ENCODE assay signal across 29 cellular contexts in genomic region chr7:100968031-100968430, GRCh38. TPM values are rescaled to one million over a fixed set of nuclear protein-coding genes. Genes with fewer than 3 reads are reported as not detected.
"Had no signal": no experiment of that assay in that cellular context is flagged by ENCODE, and none has a peak within 500 bp of the region (broad histone marks: within the 10 kb centered on the region; RNA-seq: fewer than 3 reads in every experiment).

No MANE protein-coding gene starts in this region.

- DNase-seq: activated CD4-positive, alpha-beta memory T cell treated with anti-CD3 and anti-CD28 coated beads, Interleukin-2, amount 10 ng/mL, durations not matched to agents 7 days and 5 days; activated CD4-positive, alpha-beta T cell treated with anti-CD3 and anti-CD28 coated beads, Interleukin-2, amount 10 ng/mL, durations not matched to agents 24 days and 14 days; activated gamma-delta T cell; activated T-cell treated with anti-CD3 and anti-CD28 coated beads for 4 hours; aorta; brain microvascular endothelial cell; caudate nucleus; effector memory CD4-positive, alpha-beta T cell; foreskin melanocyte; left ventricle myocardium inferior; mammary epithelial cell; pancreas; right lobe of liver; stimulated activated CD4-positive, alpha-beta T cell treated with anti-CD3 and anti-CD28 coated beads, Interleukin-15, amount 100 ng/mL, for 24 hours; stimulated activated naive B cell treated with anti-CD40 and anti-IgM and Interleukin-4, amounts not matched to agents 10 μg/mL and 1 μg/mL and 100 μg/mL, for 72 hours; upper lobe of left lung had no signal

- H3K4me2 ChIP-seq: smooth muscle cell had no signal

- H3K36me3 Mint-ChIP-seq: activated naive CD4-positive, alpha-beta T cell treated with anti-CD3 and anti-CD28 coated beads, Interleukin-2, amount 50 U/mL, for 72 hours; stimulated activated naive B cell treated with anti-CD40 and anti-IgM and Interleukin-4, amounts not matched to agents 10 μg/mL and 1 μg/mL and 100 μg/mL, for 72 hours had no signal

- H3K27me3 ChIP-seq: right lobe of liver had no signal

- H3K27ac Mint-ChIP-seq: activated CD4-positive, alpha-beta memory T cell treated with anti-CD3 and anti-CD28 coated beads, Interleukin-2, amount 10 ng/mL, durations not matched to agents 7 days and 5 days; activated CD4-positive, alpha-beta T cell treated with anti-CD3 and anti-CD28 coated beads, Interleukin-2, amount 10 ng/mL, durations not matched to agents 24 days and 14 days; activated naive CD4-positive, alpha-beta T cell treated with anti-CD3 and anti-CD28 coated beads, Interleukin-2, amount 50 U/mL, for 72 hours; activated T-helper 1 cell treated with anti-CD3 and anti-CD28 coated beads, Interleukin-12 subunit alpha, Interleukin-12 subunit beta, Interleukin-2, Interleukin-4 antibody, amounts not matched to agents 30 ng/mL and 10 ng/mL and 1 ng/mL, durations not matched to agents 14 hours and 24 hours and 36 hours; nephron; stimulated activated naive B cell treated with anti-CD40 and anti-IgM and Interleukin-4, amounts not matched to agents 10 μg/mL and 1 μg/mL and 100 μg/mL, for 72 hours; T-helper 1 cell treated with Interleukin-12 subunit alpha and Interleukin-12 subunit beta and Interleukin-4 antibody, amounts not matched to agents 30 μg/mL and 1 μg/mL, for 36 hours had no signal

- H3K27ac ChIP-seq: brain microvascular endothelial cell, left ventricle myocardium inferior, neutrophil, pancreas, right lobe of liver, upper lobe of left lung had no signal

- ATAC-seq: activated CD4-positive, CD25-positive, alpha-beta regulatory T cell treated with anti-CD3 and anti-CD28 coated beads, Interleukin-2, amount 50 U/mL, for 24 hours; activated naive CD4-positive, alpha-beta T cell treated with anti-CD3 and anti-CD28 coated beads, Interleukin-2, amount 50 U/mL, for 72 hours; esophagus mucosa; pancreas; right lobe of liver; stimulated activated naive B cell treated with anti-CD40 and anti-IgM and Interleukin-4, amounts not matched to agents 10 μg/mL and 1 μg/mL and 100 μg/mL, for 72 hours had no signal

- H3K9me3 ChIP-seq: left ventricle myocardium inferior, neutrophil, pancreas, right lobe of liver, upper lobe of left lung had no signal

- H3K36me3 ChIP-seq: brain microvascular endothelial cell, left ventricle myocardium inferior, neutrophil, pancreas, upper lobe of left lung had no signal

- H3K4me3 ChIP-seq: left ventricle myocardium inferior, pancreas, right lobe of liver, smooth muscle cell, upper lobe of left lung had no signal

- H3K9me3 Mint-ChIP-seq: activated CD4-positive, alpha-beta memory T cell treated with anti-CD3 and anti-CD28 coated beads, Interleukin-2, amount 10 ng/mL, durations not matched to agents 7 days and 5 days; activated CD4-positive, alpha-beta T cell treated with anti-CD3 and anti-CD28 coated beads, Interleukin-2, amount 10 ng/mL, durations not matched to agents 24 days and 14 days; activated naive CD4-positive, alpha-beta T cell treated with anti-CD3 and anti-CD28 coated beads, Interleukin-2, amount 50 U/mL, for 72 hours; activated T-helper 1 cell treated with anti-CD3 and anti-CD28 coated beads, Interleukin-12 subunit alpha, Interleukin-12 subunit beta, Interleukin-2, Interleukin-4 antibody, amounts not matched to agents 30 ng/mL and 10 ng/mL and 1 ng/mL, durations not matched to agents 14 hours and 24 hours and 36 hours; T-helper 1 cell treated with Interleukin-12 subunit alpha and Interleukin-12 subunit beta and Interleukin-4 antibody, amounts not matched to agents 30 μg/mL and 1 μg/mL, for 36 hours had no signal

RNA-seq across cellular contexts. Expression of gene MUC12, which starts 1.3 kb away (rescaled TPM):
- total RNA-seq: dermis microvascular lymphatic vessel endothelial cell, endothelial cell of umbilical vein, myocyte, pulmonary artery endothelial cell, right lobe of liver, temporal lobe had no signal
- polyA plus RNA-seq: endothelial cell of umbilical vein had no signal

RNA-seq across cellular contexts. Expression of gene MUC3A, which starts 18.7 kb away (rescaled TPM):
- total RNA-seq: activated CD4-positive, alpha-beta T cell treated with anti-CD3 and anti-CD28 coated beads, Interleukin-2, amount 10 ng/mL, durations not matched to agents 24 days and 14 days; activated T-helper 1 cell treated with anti-CD3 and anti-CD28 coated beads, Interleukin-12 subunit alpha, Interleukin-12 subunit beta, Interleukin-2, Interleukin-4 antibody, amounts not matched to agents 30 ng/mL and 10 ng/mL and 1 ng/mL, durations not matched to agents 14 hours and 24 hours and 36 hours; dermis microvascular lymphatic vessel endothelial cell; endothelial cell of umbilical vein; myocyte; pulmonary artery endothelial cell; smooth muscle cell had no signal
- polyA plus RNA-seq: endothelial cell of umbilical vein, smooth muscle cell had no signal

RNA-seq across cellular contexts. Expression of gene MUC17, which starts 51.9 kb away (rescaled TPM):
- total RNA-seq: activated CD4-positive, alpha-beta memory T cell treated with anti-CD3 and anti-CD28 coated beads, Interleukin-2, amount 10 ng/mL, durations not matched to agents 7 days and 5 days; activated CD4-positive, alpha-beta T cell treated with anti-CD3 and anti-CD28 coated beads, Interleukin-2, amount 10 ng/mL, durations not matched to agents 24 days and 14 days; activated naive CD4-positive, alpha-beta T cell treated with anti-CD3 and anti-CD28 coated beads, Interleukin-2, amount 50 U/mL, for 72 hours; activated T-helper 1 cell treated with anti-CD3 and anti-CD28 coated beads, Interleukin-12 subunit alpha, Interleukin-12 subunit beta, Interleukin-2, Interleukin-4 antibody, amounts not matched to agents 30 ng/mL and 10 ng/mL and 1 ng/mL, durations not matched to agents 14 hours and 24 hours and 36 hours; aorta; dermis microvascular lymphatic vessel endothelial cell; endothelial cell of umbilical vein; esophagus mucosa; left ventricle myocardium inferior; mammary epithelial cell; myocyte; pulmonary artery endothelial cell; right lobe of liver; temporal lobe; upper lobe of left lung had no signal
- polyA plus RNA-seq: endothelial cell of umbilical vein, mammary epithelial cell, pancreas, smooth muscle cell had no signal
